ENCODE assay signal across 19 cellular contexts in the genomic region with DNA sequence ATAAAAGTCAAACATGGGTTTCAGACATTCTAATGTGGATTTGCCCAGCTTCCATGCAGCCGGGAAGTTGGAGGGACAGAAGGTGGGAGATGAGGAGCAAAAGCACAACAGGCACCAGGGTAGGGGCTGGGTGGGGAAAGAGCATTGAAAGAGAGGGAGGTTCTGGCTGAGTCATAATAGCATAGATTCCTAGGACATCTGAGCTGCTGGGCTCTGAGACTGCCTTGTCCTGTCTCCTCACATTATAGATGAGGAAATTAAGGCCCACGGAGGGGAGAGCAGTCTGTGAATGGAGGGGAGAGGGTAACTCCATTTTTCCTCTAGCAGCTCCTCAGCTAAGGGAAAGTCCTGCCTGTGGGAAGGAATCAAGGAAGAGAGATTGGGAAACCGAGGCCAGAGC. TPM values are rescaled to one million over a fixed set of nuclear protein-coding genes. Genes with fewer than 3 reads are reported as not detected.
DNase-seq lines count a peak whose midpoint lies in the region; ATAC-seq and TF ChIP-seq lines count a peak whose summit lies in the region.
"Had no signal": no experiment of that assay in that cellular context is flagged by ENCODE, and none has a peak within 500 bp of the region (broad histone marks: within the 10 kb centered on the region; RNA-seq: fewer than 3 reads in every experiment).

No MANE protein-coding gene starts in this region.

- no peaks in the 10 kb centered on the region for H3K79me2 ChIP-seq in hepatocyte

- H4K91ac ChIP-seq in IMR-90 (ENCODE audit: insufficient read depth, low read depth, low read length): peak overlapping the region; percentile 100

- H3K27ac ChIP-seq in IMR-90 (ENCODE audit: insufficient read depth, low read length): peak overlapping the region; percentile 84; the same call in 1 of the 2 replicates
- H3K27ac ChIP-seq in hepatocyte: peak overlapping the region; percentile 83
- peak overlapping the region; percentile 72 to 75 for H3K27ac ChIP-seq in tibial artery
- H3K27ac ChIP-seq: breast epithelium, neural progenitor cell had no signal

- H3K9ac ChIP-seq in IMR-90 (ENCODE audit: low read depth, low read length): peak overlapping the region; percentile 22
- H3K9ac ChIP-seq: neural progenitor cell had no signal

- H2BK5ac ChIP-seq in IMR-90 (ENCODE audit: low read depth, low read length, poor library complexity, severe bottlenecking): peak overlapping the region; percentile 68

- in situ Hi-C loops in IMR-90 (cut with MboI; ENCODE audit: low sequenced_read_pairs): no loop called here

- H3K4me3 ChIP-seq in IMR-90 (ENCODE audit: insufficient read depth, low read depth, low read length) (no peak overlapping the region), hepatocyte (no peak overlapping the region), tibial artery (no peak overlapping the region), MG63 (no peak overlapping the region)
- H3K4me3 ChIP-seq: breast epithelium, neural progenitor cell had no signal

- no peaks in the 10 kb centered on the region for H3K9me2 ChIP-seq in hepatocyte (replicated peaks; ENCODE audit: insufficient read depth)

- peak; percentile 56 for DNase-seq in IMR-90
- DNase-seq in hepatocyte (ENCODE audit: low spot score): no peak
- DNase-seq in tibial artery: no peak
- no peak for DNase-seq in AG08396 (ENCODE audit: low spot score)
- DNase-seq in activated T-helper 2 cell treated with anti-CD3 and anti-CD28 coated beads, Interferon-gamma antibody, Interleukin-2, Interleukin-4, amounts not matched to agents 10 μg/mL and 5 μg/mL and 100 μg/mL, durations not matched to agents 14 hours and 24 hours and 36 hours (ENCODE audit: low spot score): no peak
- DNase-seq in MG63: no peak
- DNase-seq: activated effector memory CD4-positive, alpha-beta T cell treated with anti-CD3 and anti-CD28 coated beads, Interleukin-2, amount 50 U/mL, for 16 hours; CD4-positive, alpha-beta memory T cell; effector memory CD8-positive, alpha-beta T cell; Karpas-422; NCI-H1694; NCI-H510A had no signal

- TF ChIP-seq CTCF in IMR-90 (conservative IDR thresholded peaks at IDR 0.05; ENCODE audit: low read depth, low read length) (no peak), brain (conservative IDR thresholded peaks at IDR 0.05) (no peak), hepatocyte (IDR thresholded peaks at IDR 0.05; ENCODE audit: poor library complexity) (no peak), tibial artery (IDR thresholded peaks at IDR 0.05) (no peak)

- H4K20me1 ChIP-seq in IMR-90 (ENCODE audit: insufficient read depth, low read length): no peaks in the 10 kb centered on the region
- H4K20me1 ChIP-seq in hepatocyte (ENCODE audit: insufficient read depth, poor library complexity, severe bottlenecking): no peaks in the 10 kb centered on the region

- peak overlapping the region; percentile 63 for H2AK9ac ChIP-seq in IMR-90 (replicated peaks; ENCODE audit: low read depth, low read length, poor library complexity)

- H3K27me3 ChIP-seq in IMR-90 (ENCODE audit: control insufficient read depth, insufficient read depth, low read length): no peaks in the 10 kb centered on the region
- no peaks in the 10 kb centered on the region for H3K27me3 ChIP-seq in hepatocyte
- H3K27me3 ChIP-seq in tibial artery: no peaks in the 10 kb centered on the region
- H3K27me3 ChIP-seq in MG63: no peaks in the 10 kb centered on the region
- H3K27me3 ChIP-seq: breast epithelium, neural progenitor cell had no signal

- peak overlapping the region; percentile 99 for H2BK120ac ChIP-seq in IMR-90 (ENCODE audit: low read depth, low read length)

- TF ChIP-seq RAD21 in IMR-90 (IDR thresholded peaks at IDR 0.05; ENCODE audit: low read length): no peak

- H3K9me3 Mint-ChIP-seq in brain: peaks cover 0 to 2% (median 0%) of the 10 kb centered on the region in 5 experiments
- no peaks in the 10 kb centered on the region for H3K9me3 Mint-ChIP-seq in activated T-helper 2 cell treated with anti-CD3 and anti-CD28 coated beads, Interferon-gamma antibody, Interleukin-2, Interleukin-4, amounts not matched to agents 10 μg/mL and 5 μg/mL and 100 μg/mL, durations not matched to agents 14 hours and 24 hours and 36 hours
- H3K9me3 Mint-ChIP-seq: CD4-positive, alpha-beta memory T cell; effector memory CD8-positive, alpha-beta T cell; neural progenitor cell; stimulated activated memory B cell treated with anti-CD40 and anti-IgM and Interleukin-4, amounts not matched to agents 10 μg/mL and 1 μg/mL and 100 μg/mL, for 72 hours had no signal

- H3K56ac ChIP-seq in IMR-90 (ENCODE audit: extremely low read depth, insufficient read depth, low read length): peak overlapping the region; percentile 93; the same call in 1 of the 2 replicates

- H2AFZ ChIP-seq in IMR-90 (replicated peaks; ENCODE audit: low read length, poor library complexity): peak overlapping the region; percentile 82
- no peak overlapping the region for H2AFZ ChIP-seq in hepatocyte
- H2AFZ ChIP-seq: neural progenitor cell had no signal

- H3K4me2 ChIP-seq in IMR-90 (ENCODE audit: low read depth, low read length) (no peak overlapping the region), hepatocyte (no peak overlapping the region)
- H3K4me2 ChIP-seq: neural progenitor cell had no signal

- dilution Hi-C loops in IMR-90 (cut with HindIII; ENCODE audit: low sequenced_read_pairs, unreplicated experiment): no loop called here

- H3K9me1 ChIP-seq in IMR-90 (ENCODE audit: insufficient read depth, low read length): peaks cover 31% of the 10 kb centered on the region

- H2AK5ac ChIP-seq in IMR-90 (ENCODE audit: low read depth, low read length): peak overlapping the region; percentile 97

- ATAC-seq in IMR-90 (ENCODE audit: low read depth): peak; percentile 67
- no peak for ATAC-seq in HG03095 (IDR thresholded peaks at IDR 0.05; ENCODE audit: unreplicated experiment)
- ATAC-seq: effector memory CD8-positive, alpha-beta T cell; stimulated activated memory B cell treated with anti-CD40 and anti-IgM and Interleukin-4, amounts not matched to agents 10 μg/mL and 1 μg/mL and 100 μg/mL, for 72 hours had no signal

- H3K4me3 Mint-ChIP-seq in brain: no peak overlapping the region
- no peak overlapping the region for H3K4me3 Mint-ChIP-seq in activated T-helper 2 cell treated with anti-CD3 and anti-CD28 coated beads, Interferon-gamma antibody, Interleukin-2, Interleukin-4, amounts not matched to agents 10 μg/mL and 5 μg/mL and 100 μg/mL, durations not matched to agents 14 hours and 24 hours and 36 hours (ENCODE audit: low read depth)
- H3K4me3 Mint-ChIP-seq: CD4-positive, alpha-beta memory T cell; effector memory CD8-positive, alpha-beta T cell; stimulated activated memory B cell treated with anti-CD40 and anti-IgM and Interleukin-4, amounts not matched to agents 10 μg/mL and 1 μg/mL and 100 μg/mL, for 72 hours had no signal

- H3K79me1 ChIP-seq in IMR-90 (ENCODE audit: low read depth in 1 of 2, low read length in 2 of 2): 0 out of 4 replicates have a peak, but pooled peaks cover 0 to 8% of the 10 kb centered on the region in 2 experiments

- H4K8ac ChIP-seq in IMR-90 (ENCODE audit: low read depth in 2 of 2, low read length in 2 of 2): peak overlapping the region; percentile 82 to 98; a peak in 3 of 4 replicates

- H3K18ac ChIP-seq in IMR-90 (ENCODE audit: low read depth, low read length): peak overlapping the region; percentile 55

- intact Hi-C loops in IMR-90 (cut with micrococcal nuclease): no loop called here
- intact Hi-C loops in tibial artery (cut with DNase I; ENCODE audit: low total_unique reads): no loop called here
- intact Hi-C loops in activated T-helper 2 cell treated with anti-CD3 and anti-CD28 coated beads, Interferon-gamma antibody, Interleukin-2, Interleukin-4, amounts not matched to agents 10 μg/mL and 5 μg/mL and 100 μg/mL, durations not matched to agents 14 hours and 24 hours and 36 hours (cut with micrococcal nuclease): no loop called here

- H3K9me3 ChIP-seq in IMR-90 (ENCODE audit: control insufficient read depth, insufficient read depth, low read length) (no peaks in the 10 kb centered on the region), hepatocyte (ENCODE audit: low read depth) (no peaks in the 10 kb centered on the region), tibial artery (no peaks in the 10 kb centered on the region), MG63 (no peaks in the 10 kb centered on the region)
- H3K9me3 ChIP-seq: breast epithelium had no signal

- peaks cover 28% of the 10 kb centered on the region for H3K4me1 Mint-ChIP-seq in brain
- peaks cover 9% of the 10 kb centered on the region for H3K4me1 Mint-ChIP-seq in activated T-helper 2 cell treated with anti-CD3 and anti-CD28 coated beads, Interferon-gamma antibody, Interleukin-2, Interleukin-4, amounts not matched to agents 10 μg/mL and 5 μg/mL and 100 μg/mL, durations not matched to agents 14 hours and 24 hours and 36 hours (ENCODE audit: low read depth)
- H3K4me1 Mint-ChIP-seq: neural progenitor cell; stimulated activated memory B cell treated with anti-CD40 and anti-IgM and Interleukin-4, amounts not matched to agents 10 μg/mL and 1 μg/mL and 100 μg/mL, for 72 hours had no signal

- H3K27me3 Mint-ChIP-seq in brain: no peaks in the 10 kb centered on the region
- no peaks in the 10 kb centered on the region for H3K27me3 Mint-ChIP-seq in activated T-helper 2 cell treated with anti-CD3 and anti-CD28 coated beads, Interferon-gamma antibody, Interleukin-2, Interleukin-4, amounts not matched to agents 10 μg/mL and 5 μg/mL and 100 μg/mL, durations not matched to agents 14 hours and 24 hours and 36 hours (ENCODE audit: low read depth)
- H3K27me3 Mint-ChIP-seq: CD4-positive, alpha-beta memory T cell; effector memory CD8-positive, alpha-beta T cell; stimulated activated memory B cell treated with anti-CD40 and anti-IgM and Interleukin-4, amounts not matched to agents 10 μg/mL and 1 μg/mL and 100 μg/mL, for 72 hours had no signal

- WGBS in IMR-90 (ENCODE audit: extremely low coverage in 2 of 2, insufficient read length in 1 of 2), 2 experiments: 57% methylated on average over 1 of the region's 3 CpGs; no CpG with 5 or more reads in 1 of the 2 experiments
- WGBS in hepatocyte (ENCODE audit: low lambda C conversion rate, missing lambda C conversion rate): 76% methylated on average over 3 of the region's 3 CpGs

- H2BK15ac ChIP-seq in IMR-90 (ENCODE audit: low read depth, low read length): peak overlapping the region; percentile 88; the same call in 2 of the 3 replicates

- CTCF ChIA-PET in IMR-90 (lab: Yijun Ruan, JAX): no interaction called here

- H3K4me1 ChIP-seq in IMR-90 (ENCODE audit: control insufficient read depth, insufficient read depth, low read length): peaks cover 24% of the 10 kb centered on the region
- peaks cover 10% of the 10 kb centered on the region for H3K4me1 ChIP-seq in hepatocyte (ENCODE audit: insufficient read depth)
- peaks cover 0 to 14% (median 8%) of the 10 kb centered on the region in 4 donors for H3K4me1 ChIP-seq in tibial artery
- H3K4me1 ChIP-seq: breast epithelium, neural progenitor cell had no signal

- peak overlapping the region; percentile 95 for H2BK20ac ChIP-seq in IMR-90 (ENCODE audit: low read depth, low read length)

- no peaks in the 10 kb centered on the region for H3K36me3 Mint-ChIP-seq in brain
- H3K36me3 Mint-ChIP-seq in activated T-helper 2 cell treated with anti-CD3 and anti-CD28 coated beads, Interferon-gamma antibody, Interleukin-2, Interleukin-4, amounts not matched to agents 10 μg/mL and 5 μg/mL and 100 μg/mL, durations not matched to agents 14 hours and 24 hours and 36 hours (ENCODE audit: low read depth): no peaks in the 10 kb centered on the region
- H3K36me3 Mint-ChIP-seq: CD4-positive, alpha-beta memory T cell; neural progenitor cell; stimulated activated memory B cell treated with anti-CD40 and anti-IgM and Interleukin-4, amounts not matched to agents 10 μg/mL and 1 μg/mL and 100 μg/mL, for 72 hours had no signal

- no peak for TF ChIP-seq POLR2A in IMR-90 (IDR thresholded peaks at IDR 0.05; ENCODE audit: low read depth, low read length)

- no peaks in the 10 kb centered on the region for H3K36me3 ChIP-seq in IMR-90 (ENCODE audit: control insufficient read depth, insufficient read depth, low read length)
- no peaks in the 10 kb centered on the region for H3K36me3 ChIP-seq in hepatocyte (replicated peaks; ENCODE audit: insufficient read depth, low read depth)
- no peaks in the 10 kb centered on the region for H3K36me3 ChIP-seq in tibial artery
- no peaks in the 10 kb centered on the region for H3K36me3 ChIP-seq in MG63
- H3K36me3 ChIP-seq: breast epithelium, neural progenitor cell had no signal

- peak overlapping the region; percentile 39; the same call in 1 of the 2 replicates for H3K23ac ChIP-seq in IMR-90 (ENCODE audit: low read depth, low read length)

- POLR2A ChIA-PET in IMR-90 (lab: Charles Lee; ENCODE audit: unreplicated experiment): interaction anchor here (0.6 to 1.3 kb wide), 2 partner anchors 73 to 96 kb away, joined by 3 to 5 read pairs; no protein-coding TSS in a partner anchor

- no TSS peak for BruUV-seq in IMR-90 (replicated peaks; lab: Mats Ljungman, UMichigan)

- H3K27ac Mint-ChIP-seq in brain: peak overlapping the region; percentile 8 to 92 (median 64)
- no peak overlapping the region for H3K27ac Mint-ChIP-seq in activated T-helper 2 cell treated with anti-CD3 and anti-CD28 coated beads, Interferon-gamma antibody, Interleukin-2, Interleukin-4, amounts not matched to agents 10 μg/mL and 5 μg/mL and 100 μg/mL, durations not matched to agents 14 hours and 24 hours and 36 hours
- H3K27ac Mint-ChIP-seq: CD4-positive, alpha-beta memory T cell; effector memory CD8-positive, alpha-beta T cell; neural progenitor cell; stimulated activated memory B cell treated with anti-CD40 and anti-IgM and Interleukin-4, amounts not matched to agents 10 μg/mL and 1 μg/mL and 100 μg/mL, for 72 hours had no signal

- peak overlapping the region; percentile 38 for H4K5ac ChIP-seq in IMR-90 (ENCODE audit: low read depth, low read length)

- peak overlapping the region; percentile 99 for H3K4ac ChIP-seq in IMR-90 (ENCODE audit: low read depth, low read length)

- peak overlapping the region; percentile 97 for H3K14ac ChIP-seq in IMR-90 (replicated peaks; ENCODE audit: low read depth, low read length)

RNA-seq across cellular contexts. Expression of a gene that starts 26.1 kb away (rescaled TPM):
- total RNA-seq in IMR-90 (2012; rRNA removed): 0.36 TPM in 1 of 2 replicates, not detected in the other
- 0.32 and 0.37 TPM in 2 replicates for polyA plus RNA-seq in IMR-90 (2012; rRNA removed)
- polyA plus RNA-seq in IMR-90 (2012; cell fraction: cytosol; rRNA removed): 0.16 TPM in 1 of 2 replicates, not detected in the other
- polyA plus RNA-seq in IMR-90 (2012; cell fraction: nucleus; rRNA removed; ENCODE audit: low replicate concordance): 1.0 and 1.2 TPM in 2 replicates
- polyA plus RNA-seq in brain (ENCODE audit: insufficient read depth, low read depth, low replicate concordance): 1.8 TPM
- total RNA-seq in hepatocyte: 0.27 and 0.36 TPM in 2 replicates
- 2.3 and 2.8 TPM in 2 replicates for polyA plus RNA-seq in hepatocyte
- total RNA-seq in activated T-helper 2 cell treated with anti-CD3 and anti-CD28 coated beads, Interferon-gamma antibody, Interleukin-2, Interleukin-4, amounts not matched to agents 10 μg/mL and 5 μg/mL and 100 μg/mL, durations not matched to agents 14 hours and 24 hours and 36 hours: 0.48 and 1.3 TPM in 2 replicates
- total RNA-seq in MG63 (2014; rRNA removed; shearing (Covaris generic); ENCODE audit: low replicate concordance): 0.76 and 1.2 TPM in 2 replicates
- total RNA-seq: breast epithelium, glomerular endothelial cell, mesenteric fat pad had no signal
- polyA plus RNA-seq: CD4-positive, alpha-beta memory T cell had no signal

RNA-seq across cellular contexts. Expression of a gene that starts 34.5 kb away (rescaled TPM):
- total RNA-seq in IMR-90 (2012; rRNA removed) (53.3 and 79.9 TPM in 2 replicates), hepatocyte (108 and 123 TPM in 2 replicates)
- polyA plus RNA-seq in IMR-90 (2012; rRNA removed) (98.3 and 122 TPM in 2 replicates), brain (ENCODE audit: insufficient read depth, low read depth, low replicate concordance) (92.2 TPM), hepatocyte (172 and 188 TPM in 2 replicates)
- 106 and 143 TPM in 2 replicates for polyA plus RNA-seq in IMR-90 (2012; cell fraction: cytosol; rRNA removed)
- polyA plus RNA-seq in IMR-90 (2012; cell fraction: nucleus; rRNA removed; ENCODE audit: low replicate concordance): 43.3 and 75.0 TPM in 2 replicates
- 145 and 146 TPM in 2 replicates for total RNA-seq in activated T-helper 2 cell treated with anti-CD3 and anti-CD28 coated beads, Interferon-gamma antibody, Interleukin-2, Interleukin-4, amounts not matched to agents 10 μg/mL and 5 μg/mL and 100 μg/mL, durations not matched to agents 14 hours and 24 hours and 36 hours
- total RNA-seq in MG63 (2014; rRNA removed; shearing (Covaris generic); ENCODE audit: low replicate concordance): 283 and 538 TPM in 2 replicates
